Comparison of ENCODE assay signal across 13 cellular contexts in the genomic region with DNA sequence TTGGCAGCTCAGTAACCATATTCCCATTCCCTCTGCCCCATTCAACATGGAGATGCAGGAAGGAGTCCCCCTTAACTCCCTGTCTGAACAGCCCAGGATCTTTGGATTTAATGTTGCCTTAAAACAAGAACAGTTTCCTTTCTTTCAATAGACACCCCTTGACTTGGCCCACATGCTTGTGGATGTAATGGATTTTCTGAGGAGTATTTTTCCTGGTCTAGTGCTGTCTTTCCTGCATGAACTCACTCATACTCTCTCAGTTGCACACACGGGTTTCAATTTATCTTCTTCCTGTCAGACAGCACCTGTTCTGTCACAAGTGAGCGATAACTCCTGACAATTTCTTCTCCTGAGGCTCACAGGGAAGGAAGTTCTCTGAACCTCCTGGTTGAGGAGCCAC.
DNase-seq lines count a peak whose midpoint lies in the region; ATAC-seq and TF ChIP-seq lines count a peak whose summit lies in the region.
"Had no signal": no experiment of that assay in that cellular context is flagged by ENCODE, and none has a peak within 500 bp of the region (broad histone marks: within the 10 kb centered on the region; RNA-seq: fewer than 3 reads in every experiment).

No MANE protein-coding gene starts in this region.

- no peak for TF ChIP-seq POLR2A in stomach (IDR thresholded peaks at IDR 0.05)

- no peak for TF ChIP-seq EP300 in stomach (IDR thresholded peaks at IDR 0.05)

- no peaks in the 10 kb centered on the region for H3K36me3 ChIP-seq in stomach
- H3K36me3 ChIP-seq: tibial nerve had no signal

- H3K4me1 ChIP-seq in stomach: peaks cover 4 to 13% (median 9%) of the 10 kb centered on the region in 4 donors

- H3K27me3 Mint-ChIP-seq in WTC11 (ENCODE audit: low read depth): no peaks in the 10 kb centered on the region; the same call in 1 of the 2 replicates

- 40 to 48% (median 41%) methylated on average over 2 of the region's 2 CpGs for WGBS in adipose tissue, 3 donors
- 41 to 62% (median 50%) methylated on average over 2 of the region's 2 CpGs for WGBS in stomach, 5 donors

- H3K4me3 Mint-ChIP-seq in WTC11: no peak overlapping the region
- H3K4me3 Mint-ChIP-seq: activated naive CD8-positive, alpha-beta T cell treated with anti-CD3 and anti-CD28 coated beads, Interleukin-2, amount 10 ng/mL, durations not matched to agents 7 days and 5 days had no signal

- H3K4me1 Mint-ChIP-seq in WTC11: peaks cover 5% of the 10 kb centered on the region

- DNase-seq in NCI-H1092 treated with DMSO at 0.1 percent for 48 hours (lab: John Stamatoyannopoulos, UW) (peak; percentile 54), NCI-H1092 (lab: John Stamatoyannopoulos, UW) (no peak), Right ventricle myocardium superior (no peak), stomach (no peak), WTC11 (ENCODE audit: low spot score) (no peak), LoVo (ENCODE audit: low spot score) (no peak), hepatic stellate cell (ENCODE audit: low spot score) (no peak)
- DNase-seq: NCI-H1048, SIG-M5 had no signal

- no peak for TF ChIP-seq CTCF in stomach (IDR thresholded peaks at IDR 0.05)
- TF ChIP-seq CTCF in WTC11 (IDR thresholded peaks at IDR 0.05): no peak

- ATAC-seq in Right ventricle myocardium superior (ENCODE audit: poor library complexity) (peak; percentile 35), WTC11 (no peak)

- intact Hi-C loops in Right ventricle myocardium superior (cut with DNase I): no loop called here
- intact Hi-C loops in stomach (cut with DNase I; ENCODE audit: low total_unique reads): no loop called here

- POLR2A ChIA-PET in WTC11 (lab: Charles Lee): no interaction called here

- CTCF ChIA-PET in WTC11 (lab: Charles Lee): interaction anchor here (1.2 kb wide), 1 partner anchor 429 kb away, joined by 8 read pairs; no protein-coding TSS in a partner anchor

- H3K27ac Mint-ChIP-seq in WTC11: no peak overlapping the region
- H3K27ac Mint-ChIP-seq: activated naive CD8-positive, alpha-beta T cell treated with anti-CD3 and anti-CD28 coated beads, Interleukin-2, amount 10 ng/mL, durations not matched to agents 7 days and 5 days had no signal

- no peaks in the 10 kb centered on the region for H3K9me3 ChIP-seq in stomach
- H3K9me3 ChIP-seq: tibial nerve had no signal

- H3K4me3 ChIP-seq in stomach: peak overlapping the region in 1 of 4 donors; percentile 31

- H3K36me3 Mint-ChIP-seq in WTC11: no peaks in the 10 kb centered on the region
- H3K36me3 Mint-ChIP-seq: activated naive CD8-positive, alpha-beta T cell treated with anti-CD3 and anti-CD28 coated beads, Interleukin-2, amount 10 ng/mL, durations not matched to agents 7 days and 5 days had no signal

- H3K27ac ChIP-seq in adipose tissue (ENCODE audit: low read depth, low read length) (peak overlapping the region; percentile 58), stomach (peak overlapping the region in 4 of 5 donors; percentile 52 to 69 (median 64))
- H3K27ac ChIP-seq: 22Rv1 had no signal

- H3K9me3 Mint-ChIP-seq in WTC11: no peaks in the 10 kb centered on the region
- H3K9me3 Mint-ChIP-seq: activated naive CD8-positive, alpha-beta T cell treated with anti-CD3 and anti-CD28 coated beads, Interleukin-2, amount 10 ng/mL, durations not matched to agents 7 days and 5 days had no signal

- peaks cover 0 to 6% (median 0%) of the 10 kb centered on the region in 3 donors for H3K27me3 ChIP-seq in stomach
- H3K27me3 ChIP-seq: tibial nerve had no signal

TF ChIP-seq in WTC11, 78 proteins besides CTCF, POLR2A, EP300 and RAD21:
- no peak for TF ChIP-seq ZNF512 (CRISPR knock-in tag; IDR thresholded peaks at IDR 0.05; ENCODE audit: borderline replicate concordance)
- TF ChIP-seq, protein P1, sequence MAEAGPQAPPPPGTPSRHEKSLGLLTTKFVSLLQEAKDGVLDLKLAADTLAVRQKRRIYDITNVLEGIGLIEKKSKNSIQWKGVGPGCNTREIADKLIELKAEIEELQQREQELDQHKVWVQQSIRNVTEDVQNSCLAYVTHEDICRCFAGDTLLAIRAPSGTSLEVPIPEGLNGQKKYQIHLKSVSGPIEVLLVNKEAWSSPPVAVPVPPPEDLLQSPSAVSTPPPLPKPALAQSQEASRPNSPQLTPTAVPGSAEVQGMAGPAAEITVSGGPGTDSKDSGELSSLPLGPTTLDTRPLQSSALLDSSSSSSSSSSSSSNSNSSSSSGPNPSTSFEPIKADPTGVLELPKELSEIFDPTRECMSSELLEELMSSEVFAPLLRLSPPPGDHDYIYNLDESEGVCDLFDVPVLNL (CRISPR knock-in tag; IDR thresholded peaks at IDR 0.05; ENCODE audit: borderline replicate concordance, low read depth): no peak
- no peak for TF ChIP-seq ZNF232 (CRISPR knock-in tag; IDR thresholded peaks at IDR 0.05)
- no peak for TF ChIP-seq E2F1 (CRISPR knock-in tag; IDR thresholded peaks at IDR 0.05)
- TF ChIP-seq STAT6 (CRISPR knock-in tag; conservative IDR thresholded peaks at IDR 0.05; ENCODE audit: low read depth): no peak
- TF ChIP-seq, protein P2, sequence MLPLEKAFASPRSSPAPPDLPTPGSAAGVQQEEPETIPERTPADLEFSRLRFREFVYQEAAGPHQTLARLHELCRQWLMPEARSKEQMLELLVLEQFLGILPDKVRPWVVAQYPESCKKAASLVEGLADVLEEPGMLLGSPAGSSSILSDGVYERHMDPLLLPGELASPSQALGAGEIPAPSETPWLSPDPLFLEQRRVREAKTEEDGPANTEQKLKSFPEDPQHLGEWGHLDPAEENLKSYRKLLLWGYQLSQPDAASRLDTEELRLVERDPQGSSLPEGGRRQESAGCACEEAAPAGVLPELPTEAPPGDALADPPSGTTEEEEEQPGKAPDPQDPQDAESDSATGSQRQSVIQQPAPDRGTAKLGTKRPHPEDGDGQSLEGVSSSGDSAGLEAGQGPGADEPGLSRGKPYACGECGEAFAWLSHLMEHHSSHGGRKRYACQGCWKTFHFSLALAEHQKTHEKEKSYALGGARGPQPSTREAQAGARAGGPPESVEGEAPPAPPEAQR (CRISPR knock-in tag; IDR thresholded peaks at IDR 0.05): no peak
- TF ChIP-seq GABPB1 (CRISPR knock-in tag; IDR thresholded peaks at IDR 0.05): no peak
- no peak for TF ChIP-seq EMX1 (CRISPR knock-in tag; IDR thresholded peaks at IDR 0.05)
- TF ChIP-seq SOX15 (CRISPR knock-in tag; IDR thresholded peaks at IDR 0.05): no peak
- no peak for TF ChIP-seq FOXJ3 (CRISPR knock-in tag; IDR thresholded peaks at IDR 0.05; ENCODE audit: borderline replicate concordance)
- no peak for TF ChIP-seq NFE2L1 (CRISPR knock-in tag; IDR thresholded peaks at IDR 0.05)
TF ChIP-seq in WTC11: peak in this region for 0.
